ENCODE assay signal across 27 cellular contexts in the genomic region with DNA sequence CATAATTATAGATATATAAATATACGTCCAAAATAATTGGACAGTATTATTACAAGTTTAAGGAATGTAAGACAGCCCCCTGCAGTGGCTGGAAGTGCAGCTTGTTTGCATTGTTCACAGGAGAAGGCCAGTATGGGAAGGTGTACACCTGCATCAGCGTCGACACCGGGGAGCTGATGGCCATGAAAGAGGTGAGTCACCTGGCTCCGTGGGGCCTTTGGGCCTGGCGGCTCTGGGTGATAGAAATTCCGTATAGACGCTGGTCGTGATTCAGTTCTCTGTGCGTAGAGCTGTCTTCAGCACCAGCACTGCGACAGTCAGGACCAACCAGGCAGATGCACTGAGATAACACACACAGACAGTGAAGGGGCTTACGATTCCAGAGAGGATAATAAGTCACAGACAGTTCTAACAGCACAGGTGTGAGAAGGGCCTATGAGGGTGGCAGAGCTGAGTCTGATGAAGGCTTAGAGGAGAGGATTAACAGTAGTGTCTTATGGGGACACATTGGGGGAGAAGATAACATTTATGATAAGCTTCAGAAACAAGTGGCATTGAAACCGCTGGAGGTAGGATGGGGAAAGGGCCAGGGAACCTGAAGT.
"Had no signal": no experiment of that assay in that cellular context is flagged by ENCODE, and none has a peak within 500 bp of the region (broad histone marks: within the 10 kb centered on the region; RNA-seq: fewer than 3 reads in every experiment).

No MANE protein-coding gene starts in this region.

- H3K9me3 Mint-ChIP-seq: activated CD4-positive, alpha-beta memory T cell treated with anti-CD3 and anti-CD28 coated beads for 36 hours; activated T-cell treated with anti-CD3 and anti-CD28 coated beads, Interleukin-2, amount 50 U/mL, for 24 hours had no signal

- DNase-seq: activated CD4-positive, alpha-beta memory T cell treated with anti-CD3 and anti-CD28 coated beads for 36 hours; activated CD4-positive, alpha-beta T cell treated with anti-CD3 and anti-CD28 coated beads, Interleukin-2, amount 10 ng/mL, durations not matched to agents 24 days and 14 days; activated CD8-positive, alpha-beta memory T cell treated with anti-CD3 and anti-CD28 coated beads, Interleukin-2, amount 50 U/mL, for 4 hours; activated gamma-delta T cell treated with Interleukin-2 at 50 U/mL for 16 hours; activated naive CD4-positive, alpha-beta T cell treated with anti-CD3 and anti-CD28 coated beads, Interleukin-2, amount 50 U/mL, for 16 hours; activated T-cell treated with anti-CD3 and anti-CD28 coated beads, Interleukin-2, amount 50 U/mL, for 24 hours; amniotic stem cell; central memory CD4-positive, alpha-beta T cell; effector CD8-positive, alpha-beta T cell; erythroblast; foreskin fibroblast; head of caudate nucleus; hippocampal formation; left cardiac atrium; left ventricle myocardium superior; occipital lobe; stimulated activated CD4-positive, alpha-beta T cell treated with anti-CD3 and anti-CD28 coated beads, Interleukin-1b, Interleukin-23, amount 100 ng/mL, for 48 hours; stimulated activated CD4-positive, alpha-beta T cell treated with anti-CD3 and anti-CD28 coated beads, Interleukin-4, amount 100 ng/mL, for 4 hours; stimulated activated CD8-positive, alpha-beta memory T cell treated with anti-CD3 and anti-CD28 coated beads, Interleukin-4, amount 100 ng/mL, for 48 hours; stimulated activated naive CD4-positive, alpha-beta T cell; tibial artery had no signal

- H3K27ac ChIP-seq: right atrium auricular region, suprapubic skin, tibial artery, VCaP had no signal

- ATAC-seq: activated CD4-positive, CD25-positive, alpha-beta regulatory T cell treated with anti-CD3 and anti-CD28 coated beads, Interleukin-2, amount 50 U/mL, for 24 hours; left cardiac atrium; left ventricle myocardium superior had no signal

- H3K4me3 Mint-ChIP-seq: activated CD4-positive, alpha-beta memory T cell treated with anti-CD3 and anti-CD28 coated beads for 36 hours; activated CD4-positive, alpha-beta T cell treated with anti-CD3 and anti-CD28 coated beads, Interleukin-2, amount 10 ng/mL, durations not matched to agents 24 days and 14 days; activated T-cell treated with anti-CD3 and anti-CD28 coated beads, Interleukin-2, amount 50 U/mL, for 24 hours had no signal

- H3K27ac Mint-ChIP-seq: activated CD4-positive, alpha-beta memory T cell treated with anti-CD3 and anti-CD28 coated beads for 36 hours; activated CD4-positive, alpha-beta T cell treated with anti-CD3 and anti-CD28 coated beads, Interleukin-2, amount 10 ng/mL, durations not matched to agents 24 days and 14 days; activated T-cell treated with anti-CD3 and anti-CD28 coated beads, Interleukin-2, amount 50 U/mL, for 24 hours had no signal

- H3K4me2 ChIP-seq: smooth muscle cell had no signal

- H3K27me3 ChIP-seq: breast epithelium, right atrium auricular region, suprapubic skin, tibial artery had no signal

- H3K27me3 Mint-ChIP-seq: activated CD4-positive, alpha-beta memory T cell treated with anti-CD3 and anti-CD28 coated beads for 36 hours; activated CD4-positive, alpha-beta T cell treated with anti-CD3 and anti-CD28 coated beads, Interleukin-2, amount 10 ng/mL, durations not matched to agents 24 days and 14 days; activated T-cell treated with anti-CD3 and anti-CD28 coated beads, Interleukin-2, amount 50 U/mL, for 24 hours had no signal

- H3K4me1 ChIP-seq: breast epithelium, right atrium auricular region, suprapubic skin had no signal

- H3K9me3 ChIP-seq: breast epithelium, right atrium auricular region, suprapubic skin, tibial artery had no signal

- H3K4me3 ChIP-seq: breast epithelium, right atrium auricular region, smooth muscle cell, suprapubic skin, tibial artery had no signal
